17 cellular contexts compared by ENCODE assay signal in genomic region chr5:97839338-97840081, GRCh38.
DNase-seq lines count a peak whose midpoint lies in the region; ATAC-seq and TF ChIP-seq lines count a peak whose summit lies in the region.
"Had no signal": no experiment of that assay in that cellular context is flagged by ENCODE, and none has a peak within 500 bp of the region (broad histone marks: within the 10 kb centered on the region; RNA-seq: fewer than 3 reads in every experiment).

No MANE protein-coding gene starts in this region.

- intact Hi-C loops in gastrocnemius medialis (cut with DNase I; ENCODE audit: low total_unique reads) = no loop called here
- intact Hi-C loops in vagina (cut with DNase I) = no loop called here

- CTCF ChIA-PET in BJ (lab: Yijun Ruan, JAX) = no interaction called here
- CTCF ChIA-PET in CD8-positive, alpha-beta memory T cell (lab: Charles Lee) = no interaction called here

- no peak for TF ChIP-seq CTCF in BJ (IDR thresholded peaks at IDR 0.05; ENCODE audit: insufficient read depth, low read depth, low read length)
- TF ChIP-seq CTCF in gastrocnemius medialis (IDR thresholded peaks at IDR 0.05 in 4 of 5, conservative IDR thresholded peaks at IDR 0.05 in 1 of 5) = no peak
- TF ChIP-seq CTCF in vagina (IDR thresholded peaks at IDR 0.05) = no peak

- POLR2A ChIA-PET in BJ (lab: Charles Lee) = no interaction called here
- POLR2A ChIA-PET in CD8-positive, alpha-beta memory T cell (lab: Charles Lee) = no interaction called here

- H3K4me1 Mint-ChIP-seq in CD8-positive, alpha-beta memory T cell = no peaks in the 10 kb centered on the region
- H3K4me1 Mint-ChIP-seq: activated B cell treated with CpG ODN at 0.5 μM for 24 hours, B cell, neural progenitor cell had no signal

- H3K27me3 Mint-ChIP-seq in CD8-positive, alpha-beta memory T cell = no peaks in the 10 kb centered on the region
- H3K27me3 Mint-ChIP-seq: activated B cell treated with CpG ODN at 0.5 μM for 24 hours; activated CD8-positive, alpha-beta memory T cell treated with anti-CD3 and anti-CD28 coated beads, Interleukin-2, amount 10 ng/mL, durations not matched to agents 7 days and 5 days; B cell had no signal

- no peak overlapping the region for H3K4me3 ChIP-seq in BJ (ENCODE audit: low read depth, low read length)
- no peak overlapping the region for H3K4me3 ChIP-seq in gastrocnemius medialis
- no peak overlapping the region for H3K4me3 ChIP-seq in CD8-positive, alpha-beta memory T cell (ENCODE audit: low read length)
- H3K4me3 ChIP-seq in vagina = no peak overlapping the region
- H3K4me3 ChIP-seq: cardiac muscle cell, lung, neural progenitor cell had no signal

- H3K36me3 ChIP-seq in BJ (ENCODE audit: control insufficient read depth, insufficient read depth, low read length) (no peaks in the 10 kb centered on the region), gastrocnemius medialis (no peaks in the 10 kb centered on the region), vagina (no peaks in the 10 kb centered on the region)
- H3K36me3 ChIP-seq in CD8-positive, alpha-beta memory T cell (ENCODE audit: insufficient read depth, low read length) = no peaks in the 10 kb centered on the region
- H3K36me3 ChIP-seq: cardiac muscle cell, neural progenitor cell had no signal

- TF ChIP-seq POLR2A in gastrocnemius medialis (IDR thresholded peaks at IDR 0.05) = no peak
- TF ChIP-seq POLR2A in vagina (IDR thresholded peaks at IDR 0.05) = no peak

- H3K4me3 Mint-ChIP-seq in CD8-positive, alpha-beta memory T cell = no peak overlapping the region
- H3K4me3 Mint-ChIP-seq: activated B cell treated with CpG ODN at 0.5 μM for 24 hours; activated CD8-positive, alpha-beta memory T cell treated with anti-CD3 and anti-CD28 coated beads, Interleukin-2, amount 10 ng/mL, durations not matched to agents 7 days and 5 days; B cell; neural progenitor cell had no signal

- H3K9me3 ChIP-seq in gastrocnemius medialis (no peaks in the 10 kb centered on the region), vagina (no peaks in the 10 kb centered on the region)
- no peaks in the 10 kb centered on the region for H3K9me3 ChIP-seq in CD8-positive, alpha-beta memory T cell (ENCODE audit: low read length)

- H3K27ac ChIP-seq in gastrocnemius medialis (no peak overlapping the region), vagina (no peak overlapping the region)
- no peak overlapping the region for H3K27ac ChIP-seq in CD8-positive, alpha-beta memory T cell (ENCODE audit: low read depth, low read length)
- H3K27ac ChIP-seq: cardiac muscle cell, neural progenitor cell had no signal

- H3K27ac Mint-ChIP-seq in CD8-positive, alpha-beta memory T cell = no peak overlapping the region
- H3K27ac Mint-ChIP-seq: activated B cell treated with CpG ODN at 0.5 μM for 24 hours; activated CD8-positive, alpha-beta memory T cell treated with anti-CD3 and anti-CD28 coated beads, Interleukin-2, amount 10 ng/mL, durations not matched to agents 7 days and 5 days; B cell; neural progenitor cell had no signal

- H3K27me3 ChIP-seq in BJ (ENCODE audit: control insufficient read depth, insufficient read depth, low read length) = peaks cover 1% of the 10 kb centered on the region
- H3K27me3 ChIP-seq in gastrocnemius medialis = no peaks in the 10 kb centered on the region
- H3K27me3 ChIP-seq in CD8-positive, alpha-beta memory T cell (ENCODE audit: insufficient read depth, low read length, poor library complexity, severe bottlenecking) = no peaks in the 10 kb centered on the region
- no peaks in the 10 kb centered on the region for H3K27me3 ChIP-seq in vagina
- H3K27me3 ChIP-seq: cardiac muscle cell, neural progenitor cell had no signal

- peak; percentile 26 for DNase-seq in BJ (ENCODE audit: low read depth)
- peak; percentile 21 for DNase-seq in NCI-H226
- peak; percentile 61 for DNase-seq in dermis blood vessel endothelial cell
- peak; percentile 62 to 80 for DNase-seq in lung microvascular endothelial cell (ENCODE audit: low read depth in 2 of 2)
- no peak for DNase-seq in hepatic stellate cell (ENCODE audit: low spot score)
- no peak for DNase-seq in gastrocnemius medialis
- no peak for DNase-seq in CD8-positive, alpha-beta memory T cell
- no peak for DNase-seq in vagina (ENCODE audit: extremely low spot score in 2 of 2)
- DNase-seq: activated B cell treated with CpG ODN at 0.5 μM for 24 hours; activated CD8-positive, alpha-beta memory T cell treated with anti-CD3 and anti-CD28 coated beads, Interleukin-2, amount 10 ng/mL, durations not matched to agents 7 days and 5 days; activated naive CD4-positive, alpha-beta T cell; DMS153; OCI-M1 had no signal

- in situ Hi-C loops in gastrocnemius medialis (cut with MboI; ENCODE audit: low sequenced_read_pairs in 4 of 4) = no loop called here

- no peaks in the 10 kb centered on the region for H3K36me3 Mint-ChIP-seq in CD8-positive, alpha-beta memory T cell
- H3K36me3 Mint-ChIP-seq: activated CD8-positive, alpha-beta memory T cell treated with anti-CD3 and anti-CD28 coated beads, Interleukin-2, amount 10 ng/mL, durations not matched to agents 7 days and 5 days; neural progenitor cell had no signal

- H3K4me1 ChIP-seq in gastrocnemius medialis (peaks cover 0 to 23% of the 10 kb centered on the region in 2 donors), vagina (peaks cover 18% of the 10 kb centered on the region)
- H3K4me1 ChIP-seq in CD8-positive, alpha-beta memory T cell (ENCODE audit: insufficient read depth, low read length) = no peaks in the 10 kb centered on the region
- H3K4me1 ChIP-seq: neural progenitor cell had no signal

- peaks cover 0 to 6% (median 0%) of the 10 kb centered on the region in 5 donors for H3K9me3 Mint-ChIP-seq in CD8-positive, alpha-beta memory T cell
- H3K9me3 Mint-ChIP-seq: activated B cell treated with CpG ODN at 0.5 μM for 24 hours, neural progenitor cell had no signal

- ATAC-seq in gastrocnemius medialis = no peak
- ATAC-seq: activated CD8-positive, alpha-beta memory T cell treated with anti-CD3 and anti-CD28 coated beads, Interleukin-2, amount 10 ng/mL, durations not matched to agents 7 days and 5 days had no signal

Comparison
In these comparisons a context has a peak if more than half of its experiments do, and no peak if none do; other contexts are left out.
1. DNase-seq: peak in BJ (single experiment), NCI-H226 (single experiment), dermis blood vessel endothelial cell (single experiment) and lung microvascular endothelial cell (2 of 2); none in hepatic stellate cell (single experiment), gastrocnemius medialis (0 of 2), CD8-positive, alpha-beta memory T cell (0 of 5) and vagina (0 of 2).